9 cellular contexts compared by ENCODE assay signal in genomic region chr1:206700445-206701036, GRCh38. TPM values are rescaled to one million over a fixed set of nuclear protein-coding genes. Genes with fewer than 3 reads are reported as not detected.
A peak's percentile ranks its signal among the peaks of the same experiment; 100 is the strongest.
DNase-seq lines count a peak whose midpoint lies in the region; ATAC-seq lines count a peak whose summit lies in the region.
"Had no signal": no experiment of that assay in that cellular context is flagged by ENCODE, and none has a peak within 500 bp of the region (broad histone marks: within the 10 kb centered on the region; RNA-seq: fewer than 3 reads in every experiment).

No MANE protein-coding gene starts in this region.

- intact Hi-C loops in activated T-helper 1 cell treated with anti-CD3 and anti-CD28 coated beads, Interleukin-12 subunit alpha, Interleukin-12 subunit beta, Interleukin-2, Interleukin-4 antibody, amounts not matched to agents 30 ng/mL and 10 ng/mL and 1 ng/mL, durations not matched to agents 14 hours and 24 hours and 36 hours (cut with micrococcal nuclease): no loop called here
- intact Hi-C loops in left colon (cut with DNase I, micrococcal nuclease): no loop called here

- peaks cover 45% of the 10 kb centered on the region for H3K4me1 ChIP-seq in ACC112 (ENCODE audit: control insufficient read depth, insufficient read depth, low read length, unreplicated experiment)

- H3K27me3 ChIP-seq in ACC112 (ENCODE audit: insufficient read depth, low read length): no peaks in the 10 kb centered on the region

- peaks cover 93% of the 10 kb centered on the region for H3K4me1 Mint-ChIP-seq in activated T-helper 1 cell treated with anti-CD3 and anti-CD28 coated beads, Interleukin-12 subunit alpha, Interleukin-12 subunit beta, Interleukin-2, Interleukin-4 antibody, amounts not matched to agents 30 ng/mL and 10 ng/mL and 1 ng/mL, durations not matched to agents 14 hours and 24 hours and 36 hours (ENCODE audit: low read depth)

- ATAC-seq in left colon: peak; percentile 57

- DNase-seq in LHCN-M2 (ENCODE audit: low read depth) (peak; percentile 89), left colon (no peak), AG08396 (ENCODE audit: low spot score) (no peak), retina (no peak), NCI-H2227 treated with DMSO at 0.1 percent for 48 hours (lab: John Stamatoyannopoulos, UW) (no peak), NK-92 (lab: John Stamatoyannopoulos, UW; ENCODE audit: unreplicated experiment) (no peak)
- DNase-seq in activated T-helper 1 cell treated with anti-CD3 and anti-CD28 coated beads, Interleukin-12 subunit alpha, Interleukin-12 subunit beta, Interleukin-2, Interleukin-4 antibody, amounts not matched to agents 30 ng/mL and 10 ng/mL and 1 ng/mL, durations not matched to agents 14 hours and 24 hours and 36 hours (ENCODE audit: low spot score): no peak
- DNase-seq: activated gamma-delta T cell treated with Interleukin-2 at 50 U/mL for 16 hours had no signal

- peak overlapping the region; percentile 73 for H3K27ac ChIP-seq in ACC112 (ENCODE audit: low read depth, low read length)

- peak overlapping the region; percentile 14; the same call in 1 of the 2 replicates for H3K4me3 ChIP-seq in ACC112 (ENCODE audit: low read depth, low read length)

- H3K27me3 Mint-ChIP-seq in activated T-helper 1 cell treated with anti-CD3 and anti-CD28 coated beads, Interleukin-12 subunit alpha, Interleukin-12 subunit beta, Interleukin-2, Interleukin-4 antibody, amounts not matched to agents 30 ng/mL and 10 ng/mL and 1 ng/mL, durations not matched to agents 14 hours and 24 hours and 36 hours (ENCODE audit: insufficient read depth): no peaks in the 10 kb centered on the region

- H3K4me3 Mint-ChIP-seq in activated T-helper 1 cell treated with anti-CD3 and anti-CD28 coated beads, Interleukin-12 subunit alpha, Interleukin-12 subunit beta, Interleukin-2, Interleukin-4 antibody, amounts not matched to agents 30 ng/mL and 10 ng/mL and 1 ng/mL, durations not matched to agents 14 hours and 24 hours and 36 hours: no peak overlapping the region

- H3K9me3 Mint-ChIP-seq in activated T-helper 1 cell treated with anti-CD3 and anti-CD28 coated beads, Interleukin-12 subunit alpha, Interleukin-12 subunit beta, Interleukin-2, Interleukin-4 antibody, amounts not matched to agents 30 ng/mL and 10 ng/mL and 1 ng/mL, durations not matched to agents 14 hours and 24 hours and 36 hours: no peaks in the 10 kb centered on the region

- peak overlapping the region; percentile 24 for H3K27ac Mint-ChIP-seq in activated T-helper 1 cell treated with anti-CD3 and anti-CD28 coated beads, Interleukin-12 subunit alpha, Interleukin-12 subunit beta, Interleukin-2, Interleukin-4 antibody, amounts not matched to agents 30 ng/mL and 10 ng/mL and 1 ng/mL, durations not matched to agents 14 hours and 24 hours and 36 hours

- H3K36me3 Mint-ChIP-seq in activated T-helper 1 cell treated with anti-CD3 and anti-CD28 coated beads, Interleukin-12 subunit alpha, Interleukin-12 subunit beta, Interleukin-2, Interleukin-4 antibody, amounts not matched to agents 30 ng/mL and 10 ng/mL and 1 ng/mL, durations not matched to agents 14 hours and 24 hours and 36 hours (ENCODE audit: low read depth): peaks cover 27% of the 10 kb centered on the region

- H3K79me2 ChIP-seq in ACC112 (ENCODE audit: control insufficient read depth, insufficient read depth, low read length, unreplicated experiment): peaks cover 97% of the 10 kb centered on the region

- H2AFZ ChIP-seq in ACC112 (ENCODE audit: low read length, unreplicated experiment): no peak overlapping the region

- H3K36me3 ChIP-seq in ACC112 (ENCODE audit: insufficient read depth, low read length): no peaks in the 10 kb centered on the region

RNA-seq across cellular contexts. Expression of gene MAPKAPK2, which starts 15.8 kb away (rescaled TPM):
- 41.7 and 49.4 TPM in 2 replicates for total RNA-seq in LHCN-M2 (2014; rRNA removed)
- 68.7 TPM for polyA plus RNA-seq in LHCN-M2 (2012)
- total RNA-seq in activated T-helper 1 cell treated with anti-CD3 and anti-CD28 coated beads, Interleukin-12 subunit alpha, Interleukin-12 subunit beta, Interleukin-2, Interleukin-4 antibody, amounts not matched to agents 30 ng/mL and 10 ng/mL and 1 ng/mL, durations not matched to agents 14 hours and 24 hours and 36 hours: 117 and 120 TPM in 2 replicates
- 10 to 100 TPM; 62.5 to 80.8 TPM for total RNA-seq in left colon
